Comparison of ENCODE assay signal across 5 cellular contexts in the genomic region with DNA sequence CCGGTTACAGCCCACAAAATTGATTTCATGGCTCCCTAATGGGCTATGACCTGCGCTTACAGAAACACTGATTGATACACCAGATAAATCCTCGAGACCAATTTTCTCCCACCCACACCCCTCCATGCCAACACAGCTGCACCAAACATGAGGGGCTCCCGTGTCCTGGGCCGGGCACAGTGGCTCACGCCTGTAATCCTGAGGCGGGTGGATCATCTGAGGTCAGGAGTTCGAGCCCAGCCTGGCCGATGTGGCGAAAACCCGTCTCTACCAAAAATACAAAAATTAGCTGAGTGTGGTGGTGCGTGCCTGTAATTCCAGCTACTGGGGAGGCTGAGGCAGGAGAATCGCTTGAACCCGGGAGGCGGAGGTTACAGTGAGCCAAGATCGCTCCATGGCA. TPM values are rescaled to one million over a fixed set of nuclear protein-coding genes. Genes with fewer than 3 reads are reported as not detected.
"Had no signal": no experiment of that assay in that cellular context is flagged by ENCODE, and none has a peak within 500 bp of the region (broad histone marks: within the 10 kb centered on the region; RNA-seq: fewer than 3 reads in every experiment).

No MANE protein-coding gene starts in this region.

RNA-seq across cellular contexts. Expression of a gene that starts 27.1 kb away (rescaled TPM):
- total RNA-seq: HepG2, HT1080, IMR-90, K562 had no signal
- polyA plus RNA-seq: IgD-negative memory B cell, IMR-90, K562 had no signal
